Comparison of ENCODE assay signal across 24 cellular contexts in the genomic region with DNA sequence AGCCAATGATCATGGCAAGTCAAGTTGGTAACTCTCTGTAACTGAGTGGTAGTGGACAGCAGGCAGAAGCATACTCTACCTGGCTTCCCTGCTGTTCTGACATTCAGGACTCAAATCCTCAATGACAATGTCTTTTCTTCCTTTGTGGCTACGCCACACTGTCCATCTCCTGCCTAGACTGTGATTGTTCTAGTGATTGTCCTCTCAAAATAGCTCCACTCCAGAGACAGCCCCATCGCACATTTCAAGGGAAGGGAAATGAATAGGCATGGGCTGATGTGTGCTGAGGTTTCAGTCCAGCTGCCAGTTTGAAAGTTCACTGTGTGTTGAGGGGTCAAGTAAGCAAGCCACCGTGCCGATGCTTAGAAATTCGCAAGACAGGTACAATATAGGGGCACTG.
"Had no signal": no experiment of that assay in that cellular context is flagged by ENCODE, and none has a peak within 500 bp of the region (broad histone marks: within the 10 kb centered on the region; RNA-seq: fewer than 3 reads in every experiment).

No MANE protein-coding gene starts in this region.

- H3K4me1 ChIP-seq: esophagus squamous epithelium, left lung, lower lobe of right lung, parathyroid adenoma, sigmoid colon, stomach, vagina had no signal

- H3K79me2 ChIP-seq: parathyroid adenoma had no signal

- H3K36me3 Mint-ChIP-seq: memory B cell; natural killer cell; stimulated activated effector memory CD8-positive, alpha-beta T cell treated with anti-CD3 and anti-CD28 coated beads, Interleukin-12 subunit alpha, Interleukin-12 subunit beta, amount 100 ng/mL, for 72 hours had no signal

- DNase-seq: cortex of kidney; effector memory CD8-positive, alpha-beta T cell; erythroblast; esophagus squamous epithelium; foreskin melanocyte; glutamatergic neuron; kidney; left lung; lower lobe of right lung; natural killer cell; sigmoid colon; stimulated activated CD4-positive, alpha-beta T cell treated with anti-CD3 and anti-CD28 coated beads, Interleukin-2, amount 100 ng/mL, for 24 hours; stimulated activated CD4-positive, alpha-beta T cell treated with anti-CD3 and anti-CD28 coated beads, Interleukin-4, amount 100 ng/mL, for 24 hours; stimulated activated naive CD4-positive, alpha-beta T cell treated with Interleukin-2 at 50 U/mL for 16 hours; stomach; thyroid gland; trophoblast cell had no signal

- H3K27ac Mint-ChIP-seq: effector memory CD8-positive, alpha-beta T cell; memory B cell; natural killer cell; neural progenitor cell; progenitor cell of endocrine pancreas; stimulated activated effector memory CD8-positive, alpha-beta T cell treated with anti-CD3 and anti-CD28 coated beads, Interleukin-12 subunit alpha, Interleukin-12 subunit beta, amount 100 ng/mL, for 72 hours had no signal

- H3K4me3 ChIP-seq: esophagus squamous epithelium, left lung, lower lobe of right lung, neural progenitor cell, sigmoid colon, stomach, thyroid gland, vagina had no signal

- H2AFZ ChIP-seq: neural progenitor cell, parathyroid adenoma had no signal

- H3K4me2 ChIP-seq: neural progenitor cell had no signal

- H3K4me3 Mint-ChIP-seq: effector memory CD8-positive, alpha-beta T cell; memory B cell; natural killer cell; neural progenitor cell; stimulated activated effector memory CD8-positive, alpha-beta T cell treated with anti-CD3 and anti-CD28 coated beads, Interleukin-12 subunit alpha, Interleukin-12 subunit beta, amount 100 ng/mL, for 72 hours had no signal

- H3K9me3 Mint-ChIP-seq: natural killer cell; neural progenitor cell; stimulated activated effector memory CD8-positive, alpha-beta T cell treated with anti-CD3 and anti-CD28 coated beads, Interleukin-12 subunit alpha, Interleukin-12 subunit beta, amount 100 ng/mL, for 72 hours had no signal

- H3K27me3 Mint-ChIP-seq: memory B cell had no signal

- H3K36me3 ChIP-seq: esophagus squamous epithelium, left lung, lower lobe of right lung, neural progenitor cell, sigmoid colon, stomach, thyroid gland, vagina had no signal

- H3K9me3 ChIP-seq: esophagus squamous epithelium, left lung, lower lobe of right lung, sigmoid colon, stomach, thyroid gland, vagina had no signal

- H3K4me1 Mint-ChIP-seq: memory B cell; natural killer cell; stimulated activated effector memory CD8-positive, alpha-beta T cell treated with anti-CD3 and anti-CD28 coated beads, Interleukin-12 subunit alpha, Interleukin-12 subunit beta, amount 100 ng/mL, for 72 hours had no signal

- FAIRE-seq: endometrium, kidney had no signal

- H3K27ac ChIP-seq: esophagus squamous epithelium, left lung, lower lobe of right lung, neural progenitor cell, parathyroid adenoma, sigmoid colon, stomach, thyroid gland, vagina had no signal

- ATAC-seq: effector memory CD8-positive, alpha-beta T cell; left lung; lower lobe of right lung; natural killer cell; stimulated activated effector memory CD8-positive, alpha-beta T cell treated with anti-CD3 and anti-CD28 coated beads, Interleukin-12 subunit alpha, Interleukin-12 subunit beta, amount 100 ng/mL, for 72 hours had no signal

- H3K9ac ChIP-seq: neural progenitor cell, parathyroid adenoma had no signal

- H3K27me3 ChIP-seq: esophagus squamous epithelium, left lung, neural progenitor cell, sigmoid colon, stomach, thyroid gland, vagina had no signal
